Comparison of ENCODE assay signal across 12 cellular contexts in genomic region chr9:35972093-35972492, GRCh38. TPM values are rescaled to one million over a fixed set of nuclear protein-coding genes. Genes with fewer than 3 reads are reported as not detected.
A peak's percentile ranks its signal among the peaks of the same experiment; 100 is the strongest.
DNase-seq lines count a peak whose midpoint lies in the region; ATAC-seq, FAIRE-seq and TF ChIP-seq lines count a peak whose summit lies in the region.
"Had no signal": no experiment of that assay in that cellular context is flagged by ENCODE, and none has a peak within 500 bp of the region (broad histone marks: within the 10 kb centered on the region; RNA-seq: fewer than 3 reads in every experiment).

No MANE protein-coding gene starts in this region.

- H4K20me1 ChIP-seq in HepG2 (ENCODE audit: insufficient read depth, low read length): no peaks in the 10 kb centered on the region

- H3K4me3 Mint-ChIP-seq in nephron progenitor cell: peak overlapping the region; percentile 41

- H3K36me3 ChIP-seq in right lobe of liver (no peaks in the 10 kb centered on the region), HepG2 (replicated peaks in 1 of 2; ENCODE audit: control insufficient read depth in 1 of 2, insufficient read depth in 2 of 2, low read length in 2 of 2) (no peaks in the 10 kb centered on the region)

- in situ Hi-C loops in HepG2 (cut with HindIII; ENCODE audit: extremely low pct_ligation_motif_present, low pct_unique_long_range_greater_than_20kb): no loop called here

- peak in 3 of 4 donors; percentile 24 to 55 (median 24) for ATAC-seq in right lobe of liver
- ATAC-seq in HepG2: no peak
- ATAC-seq in GM21737 (IDR thresholded peaks at IDR 0.05; ENCODE audit: unreplicated experiment): no peak
- ATAC-seq in GM19328 (IDR thresholded peaks at IDR 0.05; ENCODE audit: unreplicated experiment): no peak

- peaks cover 65% of the 10 kb centered on the region for H3K27me3 Mint-ChIP-seq in nephron progenitor cell (ENCODE audit: low read depth, poor library complexity)

- no peaks in the 10 kb centered on the region for H3K36me3 Mint-ChIP-seq in nephron progenitor cell (ENCODE audit: low read depth)

- no peak for TF ChIP-seq POLR2A in right lobe of liver (IDR thresholded peaks at IDR 0.05)
- no peak for TF ChIP-seq POLR2A in HepG2 (IDR thresholded peaks at IDR 0.05; ENCODE audit: insufficient read depth in 1 of 2, low read depth in 2 of 2, low read length in 2 of 2)

- no peak overlapping the region for H3K4me2 ChIP-seq in HepG2 (ENCODE audit: low read depth, low read length)

- no peak overlapping the region for H3K27ac Mint-ChIP-seq in nephron progenitor cell

- H3K4me3 ChIP-seq in right lobe of liver: no peak overlapping the region
- H3K4me3 ChIP-seq in HepG2 (replicated peaks in 1 of 3; ENCODE audit: insufficient read depth in 1 of 3, low read depth in 2 of 3, low read length in 3 of 3): no peak overlapping the region

- WGBS in right lobe of liver (ENCODE audit: insufficient coverage, low coverage, low lambda C conversion rate, missing lambda C conversion rate): 15% methylated on average over 17 of the region's 35 CpGs
- WGBS in HepG2 (ENCODE audit: low lambda C conversion rate): 66% methylated on average over 31 of the region's 35 CpGs

- H3K9ac ChIP-seq in HepG2 (ENCODE audit: insufficient read depth, low read depth, low read length): no peak overlapping the region

- H3K27ac ChIP-seq in right lobe of liver (no peak overlapping the region), HepG2 (ENCODE audit: extremely low read length, insufficient read depth, low read length) (no peak overlapping the region)
- H3K27ac ChIP-seq: dorsolateral prefrontal cortex had no signal

- H3K4me1 Mint-ChIP-seq in nephron progenitor cell: peaks cover 4% of the 10 kb centered on the region

- POLR2A ChIA-PET in HepG2 (lab: Yijun Ruan, JAX): no interaction called here

- peaks cover 0 to 9% (median 0%) of the 10 kb centered on the region in 4 donors for H3K9me3 ChIP-seq in right lobe of liver
- H3K9me3 ChIP-seq in HepG2 (ENCODE audit: low read length): peaks cover 7% of the 10 kb centered on the region; the same call in 1 of the 2 replicates

- TF ChIP-seq RAD21 in HepG2 (CRISPR knock-in tag; IDR thresholded peaks at IDR 0.05): no peak

- CTCF ChIA-PET in HepG2 (lab: Yijun Ruan, JAX; ENCODE audit: low intra/inter-chr PET ratio, low total read pairs): no interaction called here

- BruUV-seq in HepG2 (replicated peaks; lab: Mats Ljungman, UMichigan): no TSS peak

- intact Hi-C loops in right lobe of liver (cut with DNase I) (no loop called here), HepG2 (cut with micrococcal nuclease; ENCODE audit: unreplicated experiment) (no loop called here)

- H3K79me2 ChIP-seq in HepG2 (ENCODE audit: insufficient read depth, low read length): no peaks in the 10 kb centered on the region

- no peak for DNase-seq in right lobe of liver
- DNase-seq in HepG2 (ENCODE audit: low spot score): no peak
- peak; percentile 78 for DNase-seq in ecto neural progenitor cell (ENCODE audit: low spot score)
- peak; percentile 67 for DNase-seq in nephron progenitor cell
- no peak for DNase-seq in HK-2 (ENCODE audit: unreplicated experiment)
- DNase-seq in midbrain (lab: John Stamatoyannopoulos, UW): no peak
- DNase-seq: dorsolateral prefrontal cortex, NCI-H1105 had no signal

- no peak for FAIRE-seq in HepG2 (lab: Jason Lieb, UNC)

- no peak overlapping the region for H2AFZ ChIP-seq in HepG2 (ENCODE audit: low read length)

- peaks cover 38% of the 10 kb centered on the region for H3K9me3 Mint-ChIP-seq in nephron progenitor cell

- TF ChIP-seq EP300 in HepG2 (IDR thresholded peaks at IDR 0.05; ENCODE audit: low read depth in 2 of 2, low read length in 2 of 2): no peak
- TF ChIP-seq EP300 in HepG2 (CRISPR knock-in tag; IDR thresholded peaks at IDR 0.05; ENCODE audit: borderline replicate concordance): no peak

- TF ChIP-seq CTCF in right lobe of liver (IDR thresholded peaks at IDR 0.05) (no peak), HepG2 (CRISPR knock-in tag; IDR thresholded peaks at IDR 0.05) (no peak), nephron progenitor cell (IDR thresholded peaks at IDR 0.05) (no peak)

- no peaks in the 10 kb centered on the region for H3K4me1 ChIP-seq in right lobe of liver
- no peaks in the 10 kb centered on the region for H3K4me1 ChIP-seq in HepG2 (ENCODE audit: insufficient read depth, low read length)

- H3K27me3 ChIP-seq in right lobe of liver (peaks cover 0 to 8% of the 10 kb centered on the region in 2 donors), HepG2 (ENCODE audit: control insufficient read depth in 1 of 2, insufficient read depth in 2 of 2, low read length in 2 of 2) (peaks cover 0 to 7% of the 10 kb centered on the region in 2 experiments; a peak in 1 of 5 replicates)

TF ChIP-seq in HepG2, 621 proteins besides CTCF, POLR2A, EP300 and RAD21 (continues in another document):
- TF ChIP-seq IRF1 (CRISPR knock-in tag; IDR thresholded peaks at IDR 0.05; ENCODE audit: low read depth) (no peak), NONO (IDR thresholded peaks at IDR 0.05) (no peak), NONO (CRISPR knock-in tag; conservative IDR thresholded peaks at IDR 0.05) (no peak), ZNF749 (CRISPR knock-in tag; IDR thresholded peaks at IDR 0.05; ENCODE audit: borderline replicate concordance) (no peak), FOXM1 (CRISPR knock-in tag; IDR thresholded peaks at IDR 0.05) (no peak), TCF12 (IDR thresholded peaks at IDR 0.05) (no peak), TCF12 (CRISPR knock-in tag; IDR thresholded peaks at IDR 0.05) (no peak), MAF1 (CRISPR knock-in tag; IDR thresholded peaks at IDR 0.05; ENCODE audit: borderline replicate concordance) (no peak), TBL1XR1 (IDR thresholded peaks at IDR 0.05; ENCODE audit: borderline replicate concordance, low read length, partially characterized antibody) (no peak)

RNA-seq across cellular contexts. Expression of gene OR2S2, which starts 14.1 kb away (rescaled TPM):
- not detected for total RNA-seq in right lobe of liver
- total RNA-seq in HepG2 (2016; rRNA removed; fragmentation: Illumina TruSeq; extraction: Trizol): not detected in 2 replicates
- not detected in 2 replicates for total RNA-seq in HepG2 (2016; cell fraction: cytosol; rRNA removed; fragmentation: Illumina TruSeq; extraction: Trizol; ENCODE audit: low read depth)
- total RNA-seq in HepG2 (2016; cell fraction: insoluble cytoplasmic fraction; rRNA removed; fragmentation: Illumina TruSeq; extraction: Trizol): not detected in 2 replicates
- total RNA-seq in HepG2 (2016; cell fraction: membrane; rRNA removed; fragmentation: Illumina TruSeq; extraction: Trizol): not detected in 2 replicates
- not detected in 2 replicates for total RNA-seq in HepG2 (2016; cell fraction: nucleus; rRNA removed; fragmentation: Illumina TruSeq; extraction: Trizol)
- polyA plus RNA-seq in HepG2 (2011; rRNA removed): not detected in 2 replicates
- not detected in 2 replicates for polyA plus RNA-seq in HepG2 (2011; cell fraction: cytosol; rRNA removed)
- polyA plus RNA-seq in HepG2 (2011; cell fraction: nucleus; rRNA removed): not detected in 2 replicates
- polyA plus RNA-seq in HepG2 (2012): not detected in 2 replicates
- not detected in 2 replicates for polyA plus RNA-seq in HepG2 (2016; cell fraction: cytosol; fragmentation: Illumina TruSeq; extraction: Trizol; ENCODE audit: low read depth)
- polyA plus RNA-seq in HepG2 (2016; cell fraction: insoluble cytoplasmic fraction; fragmentation: Illumina TruSeq; extraction: Trizol; ENCODE audit: low read depth): not detected in 2 replicates
- polyA plus RNA-seq in HepG2 (2016; cell fraction: membrane; fragmentation: Illumina TruSeq; extraction: Trizol; ENCODE audit: low read depth): not detected in 2 replicates
- polyA plus RNA-seq in HepG2 (2016; cell fraction: nucleus; fragmentation: Illumina TruSeq; extraction: Trizol; ENCODE audit: insufficient read depth, low read depth): not detected in 2 replicates
- not detected in 2 replicates for polyA minus RNA-seq in HepG2 (2011; rRNA and poly(A)+ RNA removed; ENCODE audit: low replicate concordance)
- polyA minus RNA-seq in HepG2 (2011; cell fraction: cytosol; rRNA and poly(A)+ RNA removed): not detected in 2 replicates
- not detected in 2 replicates for polyA minus RNA-seq in HepG2 (2011; cell fraction: nucleus; rRNA and poly(A)+ RNA removed)
- total RNA-seq: RPMI7951, skeletal muscle tissue had no signal

Comparison
In these comparisons a context has a peak if more than half of its experiments do, and no peak if none do; other contexts are left out.
1. ATAC-seq: peak in right lobe of liver (3 of 4); none in HepG2 (single experiment), GM21737 (single experiment) and GM19328 (single experiment).
2. DNase-seq: peak in ecto neural progenitor cell (single experiment) and nephron progenitor cell (single experiment); none in right lobe of liver (0 of 3), HepG2 (single experiment), HK-2 (single experiment) and midbrain (single experiment).